34 cellular contexts compared by ENCODE assay signal in the genomic region with DNA sequence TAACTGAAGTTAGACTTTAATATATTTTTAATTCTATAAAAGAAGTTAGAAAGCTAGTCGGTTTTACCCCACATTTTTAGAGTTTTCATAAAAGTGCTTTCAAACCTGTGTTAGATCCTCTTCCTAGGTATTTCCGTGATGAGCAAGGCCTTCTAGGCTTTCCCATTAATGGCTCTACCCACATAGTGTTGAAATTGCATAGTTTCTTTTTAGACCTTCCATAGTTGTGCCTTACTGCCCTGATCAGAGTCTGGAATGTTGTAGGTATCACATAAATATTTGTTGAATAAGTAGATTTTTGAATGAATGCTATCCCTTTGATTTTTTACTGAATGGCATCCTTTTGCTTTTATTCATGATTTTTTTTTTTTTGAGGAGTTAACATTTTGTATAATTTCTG. TPM values are rescaled to one million over a fixed set of nuclear protein-coding genes. Genes with fewer than 3 reads are reported as not detected.
"Had no signal": no experiment of that assay in that cellular context is flagged by ENCODE, and none has a peak within 500 bp of the region (broad histone marks: within the 10 kb centered on the region; RNA-seq: fewer than 3 reads in every experiment).

No MANE protein-coding gene starts in this region.

- H3K4me1 Mint-ChIP-seq: mesothelial cell of epicardium, neural progenitor cell had no signal

- H3K4me3 Mint-ChIP-seq: mesothelial cell of epicardium; naive B cell; natural killer cell; nephron progenitor cell; neural progenitor cell; stimulated activated naive B cell treated with anti-CD40 and anti-IgM and Interleukin-4, amounts not matched to agents 10 μg/mL and 1 μg/mL and 100 μg/mL, for 72 hours; type B pancreatic cell had no signal

- H3K9me3 Mint-ChIP-seq: mesothelial cell of epicardium; naive B cell; natural killer cell; nephron progenitor cell; neural progenitor cell; stimulated activated naive B cell treated with anti-CD40 and anti-IgM and Interleukin-4, amounts not matched to agents 10 μg/mL and 1 μg/mL and 100 μg/mL, for 72 hours; type B pancreatic cell had no signal

- H3K9me3 ChIP-seq: lower lobe of right lung, neutrophil, pancreas, prostate gland, stomach, suprapubic skin, thoracic aorta, tibial artery, uterus had no signal

- H3K36me3 Mint-ChIP-seq: natural killer cell had no signal

- H3K9ac ChIP-seq: neural progenitor cell had no signal

- H3K4me2 ChIP-seq: neural progenitor cell had no signal

- H3K4me3 ChIP-seq: lower lobe of right lung, neural progenitor cell, pancreas, prostate gland, skin epidermis, stomach, suprapubic skin, thoracic aorta, tibial artery, uterus had no signal

- H3K27ac Mint-ChIP-seq: mesothelial cell of epicardium; naive B cell; nephron progenitor cell; neural progenitor cell; stimulated activated naive B cell treated with anti-CD40 and anti-IgM and Interleukin-4, amounts not matched to agents 10 μg/mL and 1 μg/mL and 100 μg/mL, for 72 hours; type B pancreatic cell had no signal

- H3K27me3 ChIP-seq: neural progenitor cell, neutrophil, pancreas, stomach, suprapubic skin, tibial artery, uterus had no signal

- ATAC-seq: left cardiac atrium; left lobe of liver; lower lobe of right lung; natural killer cell; pancreas; right cardiac atrium; sciatic nerve; stimulated activated naive B cell treated with anti-CD40 and anti-IgM and Interleukin-4, amounts not matched to agents 10 μg/mL and 1 μg/mL and 100 μg/mL, for 72 hours; stimulated activated naive CD8-positive, alpha-beta T cell treated with anti-CD3 and anti-CD28 coated beads, Interleukin-15, Interleukin-2, amounts not matched to agents 100 U/mL and 50 U/mL, for 24 hours had no signal

- H3K27me3 Mint-ChIP-seq: naive B cell; stimulated activated naive B cell treated with anti-CD40 and anti-IgM and Interleukin-4, amounts not matched to agents 10 μg/mL and 1 μg/mL and 100 μg/mL, for 72 hours; type B pancreatic cell had no signal

- DNase-seq: hippocampal formation; kidney glomerular epithelial cell; left cardiac atrium; lower lobe of right lung; mammary epithelial cell; mesendoderm; naive B cell; natural killer cell; nephron progenitor cell; occipital lobe; pancreas; posterior cingulate gyrus; retina; right cardiac atrium; stimulated activated CD4-positive, alpha-beta T cell treated with anti-CD3 and anti-CD28 coated beads, Interleukin-12 subunit alpha, Interleukin-12 subunit beta, amount 100 ng/mL, for 4 hours; stimulated activated CD4-positive, alpha-beta T cell treated with anti-CD3 and anti-CD28 coated beads, Interleukin-15, amount 100 ng/mL, for 24 hours; stimulated activated CD4-positive, alpha-beta T cell treated with anti-CD3 and anti-CD28 coated beads, Interleukin-2, amount 100 ng/mL, for 24 hours; stimulated activated CD4-positive, alpha-beta T cell treated with anti-CD3 and anti-CD28 coated beads, Interleukin-4, amount 100 ng/mL, for 1 hour; stimulated activated naive B cell treated with anti-CD40 and anti-IgM and Interleukin-4, amounts not matched to agents 10 μg/mL and 1 μg/mL and 100 μg/mL, for 72 hours; stimulated activated naive CD8-positive, alpha-beta T cell treated with anti-CD3 and anti-CD28 coated beads, Interleukin-15, Interleukin-2, amounts not matched to agents 100 U/mL and 50 U/mL, for 24 hours; stomach; tibial artery; uterus had no signal

- H3K4me1 ChIP-seq: neural progenitor cell, pancreas, prostate gland, uterus had no signal

- H3K27ac ChIP-seq: lower lobe of right lung, neural progenitor cell, neutrophil, pancreas, prostate gland, stomach, suprapubic skin, thoracic aorta, tibial artery, uterus had no signal

- H3K36me3 ChIP-seq: prostate gland, uterus had no signal

- H2AFZ ChIP-seq: neural progenitor cell had no signal

- FAIRE-seq: keratinocyte had no signal

RNA-seq across cellular contexts. Expression of a gene that starts 45.3 kb away (rescaled TPM):
- polyA plus RNA-seq: mammary epithelial cell, stomach had no signal
